In genomic region chr16:87860553-87861299, GRCh38 we compare ENCODE assay signal across 9 cellular contexts. TPM values are rescaled to one million over a fixed set of nuclear protein-coding genes. Genes with fewer than 3 reads are reported as not detected.
A peak's percentile ranks its signal among the peaks of the same experiment; 100 is the strongest.
DNase-seq lines count a peak whose midpoint lies in the region; ATAC-seq lines count a peak whose summit lies in the region.
"Had no signal": no experiment of that assay in that cellular context is flagged by ENCODE, and none has a peak within 500 bp of the region (broad histone marks: within the 10 kb centered on the region; RNA-seq: fewer than 3 reads in every experiment).

No MANE protein-coding gene starts in this region.

- no peaks in the 10 kb centered on the region for H3K9me3 Mint-ChIP-seq in activated CD4-positive, alpha-beta memory T cell treated with anti-CD3 and anti-CD28 coated beads, Interleukin-2, amount 10 ng/mL, durations not matched to agents 7 days and 5 days
- H3K9me3 Mint-ChIP-seq: dendritic cell treated with granulocyte-macrophage colony-stimulating factor and Interleukin-4, amounts not matched to agents 40 ng/mL and 50 ng/mL, for 4 days had no signal

- CTCF ChIA-PET in activated CD4-positive, alpha-beta memory T cell treated with anti-CD3 and anti-CD28 coated beads, Interleukin-2, amount 10 ng/mL, durations not matched to agents 7 days and 5 days (lab: Charles Lee) = interaction anchor here (1.9 to 2.2 kb wide), 3 partner anchors 11 to 82 kb away, joined by 5 to 12 read pairs (median 8); no protein-coding TSS in a partner anchor

- peaks cover 87% of the 10 kb centered on the region for H3K4me1 Mint-ChIP-seq in activated CD4-positive, alpha-beta memory T cell treated with anti-CD3 and anti-CD28 coated beads, Interleukin-2, amount 10 ng/mL, durations not matched to agents 7 days and 5 days

- no peaks in the 10 kb centered on the region for H3K27me3 Mint-ChIP-seq in activated CD4-positive, alpha-beta memory T cell treated with anti-CD3 and anti-CD28 coated beads, Interleukin-2, amount 10 ng/mL, durations not matched to agents 7 days and 5 days
- H3K27me3 Mint-ChIP-seq: dendritic cell treated with granulocyte-macrophage colony-stimulating factor and Interleukin-4, amounts not matched to agents 40 ng/mL and 50 ng/mL, for 4 days had no signal

- ATAC-seq in left cardiac atrium = peak; percentile 31 to 58
- no peak for ATAC-seq in GM18502 (IDR thresholded peaks at IDR 0.05; ENCODE audit: poor library complexity, unreplicated experiment)
- no peak for ATAC-seq in left lobe of liver
- no peak for ATAC-seq in GM18517 (IDR thresholded peaks at IDR 0.05; ENCODE audit: unreplicated experiment)

- DNase-seq in AG08395 (ENCODE audit: low spot score) = peak; percentile 46
- peak; percentile 97 for DNase-seq in H4 (ENCODE audit: low spot score)
- no peak for DNase-seq in activated CD4-positive, alpha-beta memory T cell treated with anti-CD3 and anti-CD28 coated beads, Interleukin-2, amount 10 ng/mL, durations not matched to agents 7 days and 5 days
- DNase-seq in left cardiac atrium = no peak
- DNase-seq in activated CD4-positive, CD25-positive, alpha-beta regulatory T cell (lab: John Stamatoyannopoulos, UW) = no peak
- no peak for DNase-seq in left lobe of liver (ENCODE audit: low spot score)

- POLR2A ChIA-PET in activated CD4-positive, alpha-beta memory T cell treated with anti-CD3 and anti-CD28 coated beads, Interleukin-2, amount 10 ng/mL, durations not matched to agents 7 days and 5 days (lab: Charles Lee) = interaction anchor here (0.6 to 1.5 kb wide), 4 partner anchors 9 to 594 kb away, joined by 3 to 4 read pairs (median 4); partner anchors contain the start of gene SLC7A5

- H3K27ac Mint-ChIP-seq in activated CD4-positive, alpha-beta memory T cell treated with anti-CD3 and anti-CD28 coated beads, Interleukin-2, amount 10 ng/mL, durations not matched to agents 7 days and 5 days = peak overlapping the region; percentile 83
- H3K27ac Mint-ChIP-seq: dendritic cell treated with granulocyte-macrophage colony-stimulating factor and Interleukin-4, amounts not matched to agents 40 ng/mL and 50 ng/mL, for 4 days had no signal

- peaks cover 78% of the 10 kb centered on the region for H3K36me3 Mint-ChIP-seq in activated CD4-positive, alpha-beta memory T cell treated with anti-CD3 and anti-CD28 coated beads, Interleukin-2, amount 10 ng/mL, durations not matched to agents 7 days and 5 days (ENCODE audit: low read depth)

- H3K4me3 Mint-ChIP-seq in activated CD4-positive, alpha-beta memory T cell treated with anti-CD3 and anti-CD28 coated beads, Interleukin-2, amount 10 ng/mL, durations not matched to agents 7 days and 5 days = peak overlapping the region; percentile 56
- H3K4me3 Mint-ChIP-seq: dendritic cell treated with granulocyte-macrophage colony-stimulating factor and Interleukin-4, amounts not matched to agents 40 ng/mL and 50 ng/mL, for 4 days had no signal

- intact Hi-C loops in left cardiac atrium (cut with DNase I) = no loop called here

RNA-seq across cellular contexts. Expression of gene SLC7A5, which starts 8.6 kb away (rescaled TPM):
- 143 and 153 TPM in 2 replicates for total RNA-seq in H4 (2014; rRNA removed; shearing (Covaris generic))
- total RNA-seq in activated CD4-positive, alpha-beta memory T cell treated with anti-CD3 and anti-CD28 coated beads, Interleukin-2, amount 10 ng/mL, durations not matched to agents 7 days and 5 days = 100 to 1,000 TPM; 178 to 187 TPM
- total RNA-seq in left cardiac atrium = 10 to 100 TPM in 1 of 2 donors, 1 to 10 TPM in 1; 8.4 to 18.4 TPM
- total RNA-seq in left lobe of liver = 13.4 TPM

Comparison
In these comparisons a context has a peak if more than half of its experiments do, and no peak if none do; other contexts are left out.
1. DNase-seq: peak in AG08395 (single experiment) and H4 (single experiment); none in activated CD4-positive, alpha-beta memory T cell treated with anti-CD3 and anti-CD28 coated beads, Interleukin-2, amount 10 ng/mL, durations not matched to agents 7 days and 5 days (single experiment), left cardiac atrium (single experiment), activated CD4-positive, CD25-positive, alpha-beta regulatory T cell (0 of 4) and left lobe of liver (single experiment).
2. ATAC-seq: peak in left cardiac atrium (2 of 2); none in GM18502 (single experiment), left lobe of liver (single experiment) and GM18517 (single experiment).